In the genomic region with DNA sequence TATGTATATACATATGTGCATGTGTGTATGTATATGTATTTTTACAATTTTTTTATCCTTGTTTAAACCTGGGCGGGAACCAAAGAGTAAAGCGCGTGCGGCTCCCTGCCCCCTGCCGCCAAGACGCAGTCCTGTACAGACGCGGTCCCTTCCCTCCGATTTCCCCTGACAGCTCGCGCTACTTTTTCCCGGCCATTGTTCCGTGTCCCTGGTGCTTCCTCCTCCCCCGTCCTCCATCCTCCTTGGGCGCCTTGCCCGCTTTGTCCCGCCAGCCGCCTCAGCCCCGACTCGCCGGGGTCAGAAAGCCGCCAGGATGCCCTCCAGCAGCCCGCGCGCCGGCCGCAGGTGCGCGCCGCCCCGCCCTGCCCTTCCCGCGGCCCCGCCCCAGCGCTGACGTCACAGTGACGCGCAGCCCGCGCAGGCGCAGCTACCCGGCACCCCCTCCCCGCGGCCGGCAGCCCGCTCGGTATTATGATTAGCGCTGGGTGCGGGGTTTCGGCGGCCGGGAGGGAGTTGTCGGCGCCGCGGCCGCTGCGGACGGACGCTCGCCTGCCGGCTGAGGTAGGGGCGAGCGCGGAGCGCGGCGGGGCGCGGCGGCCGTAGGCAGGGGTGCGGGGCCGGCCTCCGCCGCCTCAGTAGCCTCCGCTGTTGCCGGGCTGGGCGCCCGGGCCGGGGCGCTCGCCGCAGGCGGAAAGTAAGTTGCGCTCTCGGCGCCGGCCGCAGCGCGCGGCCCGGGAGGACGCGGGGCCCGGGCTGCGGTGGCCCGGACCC, we compare ENCODE assay signal across 8 cellular contexts. TPM values are rescaled to one million over a fixed set of nuclear protein-coding genes. Genes with fewer than 3 reads are reported as not detected.
DNase-seq lines count a peak whose midpoint lies in the region; ATAC-seq and TF ChIP-seq lines count a peak whose summit lies in the region.

A gene with protein sequence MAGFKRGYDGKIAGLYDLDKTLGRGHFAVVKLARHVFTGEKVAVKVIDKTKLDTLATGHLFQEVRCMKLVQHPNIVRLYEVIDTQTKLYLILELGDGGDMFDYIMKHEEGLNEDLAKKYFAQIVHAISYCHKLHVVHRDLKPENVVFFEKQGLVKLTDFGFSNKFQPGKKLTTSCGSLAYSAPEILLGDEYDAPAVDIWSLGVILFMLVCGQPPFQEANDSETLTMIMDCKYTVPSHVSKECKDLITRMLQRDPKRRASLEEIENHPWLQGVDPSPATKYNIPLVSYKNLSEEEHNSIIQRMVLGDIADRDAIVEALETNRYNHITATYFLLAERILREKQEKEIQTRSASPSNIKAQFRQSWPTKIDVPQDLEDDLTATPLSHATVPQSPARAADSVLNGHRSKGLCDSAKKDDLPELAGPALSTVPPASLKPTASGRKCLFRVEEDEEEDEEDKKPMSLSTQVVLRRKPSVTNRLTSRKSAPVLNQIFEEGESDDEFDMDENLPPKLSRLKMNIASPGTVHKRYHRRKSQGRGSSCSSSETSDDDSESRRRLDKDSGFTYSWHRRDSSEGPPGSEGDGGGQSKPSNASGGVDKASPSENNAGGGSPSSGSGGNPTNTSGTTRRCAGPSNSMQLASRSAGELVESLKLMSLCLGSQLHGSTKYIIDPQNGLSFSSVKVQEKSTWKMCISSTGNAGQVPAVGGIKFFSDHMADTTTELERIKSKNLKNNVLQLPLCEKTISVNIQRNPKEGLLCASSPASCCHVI (plus strand): TSS at position 426 of the 771 bp plus-strand sequence. CDS start 16,664 bp downstream, outside the sequence.

- H3K9me3 ChIP-seq in CD8-positive, alpha-beta memory T cell (ENCODE audit: low read length), result no peaks in the 10 kb centered on the region
- H3K9me3 ChIP-seq in OCI-LY3 (ENCODE audit: insufficient read depth, low read length), result no peaks in the 10 kb centered on the region
- no peaks in the 10 kb centered on the region for H3K9me3 ChIP-seq in mucosa of rectum (ENCODE audit: control insufficient read depth in 2 of 2, low read length in 2 of 2)

- no peaks in the 10 kb centered on the region for H3K9me3 Mint-ChIP-seq in CD8-positive, alpha-beta memory T cell

- peak within 1 kb of the TSS; percentile 99 for H3K4me2 ChIP-seq in OCI-LY3 (ENCODE audit: low read length)

- H2AFZ ChIP-seq in OCI-LY3 (ENCODE audit: low read depth, low read length), result peak within 1 kb of the TSS; percentile 62

- peak within 1 kb of the TSS; percentile 82 for H3K27ac ChIP-seq in CD8-positive, alpha-beta memory T cell (ENCODE audit: low read depth, low read length)
- H3K27ac ChIP-seq in OCI-LY3 (ENCODE audit: low read length) (no peak within 1 kb of the TSS), mucosa of rectum (ENCODE audit: low read depth in 2 of 2, low read length in 2 of 2) (peak within 1 kb of the TSS; percentile 84 to 85)

- CTCF ChIA-PET in CD8-positive, alpha-beta memory T cell (lab: Charles Lee), result interaction anchor here (0.9 to 2.8 kb wide), 11 partner anchors 11 to 199 kb away, joined by 3 to 12 read pairs (median 4); no protein-coding TSS in a partner anchor

- peaks cover 36% of the 10 kb centered on the region for H4K20me1 ChIP-seq in OCI-LY3 (ENCODE audit: insufficient read depth, low read length)

- H3K4me3 ChIP-seq in CD8-positive, alpha-beta memory T cell (ENCODE audit: low read length), result peak within 1 kb of the TSS; percentile 94
- H3K4me3 ChIP-seq in OCI-LY3 (ENCODE audit: low read length), result peak within 1 kb of the TSS; percentile 85
- peak within 1 kb of the TSS; percentile 82 for H3K4me3 ChIP-seq in epithelial cell of proximal tubule (ENCODE audit: low read depth, low read length)
- peak within 1 kb of the TSS; percentile 91 for H3K4me3 ChIP-seq in mucosa of rectum (ENCODE audit: low read length in 2 of 2)

- peak; percentile 87 for ATAC-seq in GM19328 (IDR thresholded peaks at IDR 0.05; ENCODE audit: unreplicated experiment)
- ATAC-seq in HG03521 (IDR thresholded peaks at IDR 0.05; ENCODE audit: unreplicated experiment), result peak; percentile 89

- H3K27me3 ChIP-seq in CD8-positive, alpha-beta memory T cell (ENCODE audit: insufficient read depth, low read length, poor library complexity, severe bottlenecking), result no peaks in the 10 kb centered on the region
- no peaks in the 10 kb centered on the region for H3K27me3 ChIP-seq in OCI-LY3 (ENCODE audit: low read depth, low read length)
- H3K27me3 ChIP-seq in mucosa of rectum (ENCODE audit: control insufficient read depth in 2 of 2, insufficient read depth in 2 of 2, low read length in 2 of 2), result no peaks in the 10 kb centered on the region

- H3K27me3 Mint-ChIP-seq in CD8-positive, alpha-beta memory T cell, result peaks cover 0 to 1% of the 10 kb centered on the region in 2 donors

- POLR2A ChIA-PET in CD8-positive, alpha-beta memory T cell (lab: Charles Lee), result interaction anchor here (0.6 to 2.3 kb wide), 11 partner anchors 11 to 192 kb away, joined by 3 to 29 read pairs (median 4); no protein-coding TSS in a partner anchor

- peaks cover 6 to 40% (median 15%) of the 10 kb centered on the region in 3 donors for H3K36me3 Mint-ChIP-seq in CD8-positive, alpha-beta memory T cell

- DNase-seq in CD8-positive, alpha-beta memory T cell, result peak; percentile 89 to 94 (median 90)
- peak; percentile 93 for DNase-seq in activated T-cell treated with anti-CD3 and anti-CD28 coated beads for 4 hours
- DNase-seq in epithelial cell of proximal tubule (ENCODE audit: low read depth), result no peak
- peak; percentile 97 for DNase-seq in stimulated activated CD8-positive, alpha-beta memory T cell treated with anti-CD3 and anti-CD28 coated beads, Interleukin-4, amount 100 ng/mL, for 48 hours

- H3K9ac ChIP-seq in OCI-LY3 (ENCODE audit: low read length), result peak within 1 kb of the TSS; percentile 69
- peak within 1 kb of the TSS; percentile 76 to 89 for H3K9ac ChIP-seq in mucosa of rectum (ENCODE audit: low read depth in 1 of 2, low read length in 2 of 2)

- peak within 1 kb of the TSS; percentile 99 to 100 (median 100) for H3K27ac Mint-ChIP-seq in CD8-positive, alpha-beta memory T cell

- peaks cover 32% of the 10 kb centered on the region for H3K4me1 ChIP-seq in CD8-positive, alpha-beta memory T cell (ENCODE audit: insufficient read depth, low read length)
- H3K4me1 ChIP-seq in OCI-LY3 (ENCODE audit: low read length) (peaks cover 26% of the 10 kb centered on the region), mucosa of rectum (ENCODE audit: control insufficient read depth in 2 of 2, insufficient read depth in 2 of 2, low read length in 2 of 2) (peaks cover 17 to 35% of the 10 kb centered on the region in 2 donors)

- peak within 1 kb of the TSS; percentile 98 to 100 (median 99) for H3K4me3 Mint-ChIP-seq in CD8-positive, alpha-beta memory T cell

- no peaks in the 10 kb centered on the region for H3K36me3 ChIP-seq in CD8-positive, alpha-beta memory T cell (ENCODE audit: insufficient read depth, low read length)
- H3K36me3 ChIP-seq in OCI-LY3 (replicated peaks; ENCODE audit: low read depth, low read length), result peaks cover 5% of the 10 kb centered on the region
- H3K36me3 ChIP-seq in mucosa of rectum (ENCODE audit: control insufficient read depth in 2 of 2, insufficient read depth in 2 of 2, low read length in 2 of 2), result peaks cover 0 to 4% of the 10 kb centered on the region in 2 donors

- H3K79me2 ChIP-seq in OCI-LY3 (ENCODE audit: low read length), result peaks cover 48% of the 10 kb centered on the region

- peaks cover 32 to 38% (median 36%) of the 10 kb centered on the region in 3 donors for H3K4me1 Mint-ChIP-seq in CD8-positive, alpha-beta memory T cell

- TF ChIP-seq CTCF in OCI-LY3 (IDR thresholded peaks at IDR 0.05; ENCODE audit: low read depth, low read length), result peak; percentile 25; the same call in 1 of the 2 replicates
- peak; percentile 32 for TF ChIP-seq CTCF in epithelial cell of proximal tubule (conservative IDR thresholded peaks at IDR 0.05; ENCODE audit: low read depth, low read length)

RNA-seq across cellular contexts. Expression of the gene that starts here (rescaled TPM):
- 10 to 100 TPM; 34.2 to 35.9 TPM for total RNA-seq in CD8-positive, alpha-beta memory T cell
- 55.1 TPM for polyA plus RNA-seq in CD8-positive, alpha-beta memory T cell
- total RNA-seq in epithelial cell of proximal tubule, result 12.9 and 16.3 TPM in 2 replicates
